In the genomic region with DNA sequence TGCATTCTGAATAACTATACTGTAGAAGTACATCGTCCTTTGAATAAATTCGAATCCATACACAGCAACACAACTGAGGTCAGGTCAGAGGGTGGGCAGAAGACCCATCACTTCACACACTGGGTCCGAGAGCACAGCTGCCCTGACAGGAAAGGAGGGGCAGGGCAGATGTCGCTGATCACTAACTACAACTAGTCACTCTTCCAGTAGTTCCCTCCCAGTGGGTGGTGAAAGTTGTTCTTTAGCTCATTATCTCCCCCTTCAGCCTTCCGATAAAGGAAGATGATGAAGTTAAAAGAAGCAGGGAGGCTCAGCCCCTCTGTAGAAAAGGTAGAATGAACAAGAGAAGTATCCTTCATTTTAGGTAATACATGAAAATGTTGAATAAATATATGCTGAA, we compare ENCODE assay signal across 8 cellular contexts.
DNase-seq lines count a peak whose midpoint lies in the region; ATAC-seq lines count a peak whose summit lies in the region.

No MANE protein-coding gene starts in this region.

- no peaks in the 10 kb centered on the region for H3K27me3 ChIP-seq in effector memory CD4-positive, alpha-beta T cell (replicated peaks; ENCODE audit: control insufficient read depth, insufficient read depth, low read length, poor library complexity, severe bottlenecking)

- H3K4me3 ChIP-seq in effector memory CD4-positive, alpha-beta T cell (ENCODE audit: insufficient read depth, low read depth, low read length, poor library complexity, severe bottlenecking) = peak overlapping the region; percentile 54

- peak; percentile 27 for DNase-seq in activated CD4-positive, alpha-beta T cell treated with anti-CD3 and anti-CD28 coated beads for 1 hour
- peak; percentile 3 to 37 (median 26) for DNase-seq in effector memory CD4-positive, alpha-beta T cell
- peak; percentile 54 to 64 for DNase-seq in stimulated activated CD4-positive, alpha-beta T cell treated with anti-CD3 and anti-CD28 coated beads, Interleukin-2, amount 100 ng/mL, for 24 hours
- DNase-seq in putamen (ENCODE audit: low spot score) (no peak), GM03348 (ENCODE audit: low spot score) (no peak)
- DNase-seq in effector CD8-positive, alpha-beta T cell (lab: John Stamatoyannopoulos, UW) = no peak

- no peaks in the 10 kb centered on the region for H3K36me3 ChIP-seq in effector memory CD4-positive, alpha-beta T cell (ENCODE audit: control insufficient read depth, insufficient read depth, low read length)

- no peaks in the 10 kb centered on the region for H3K9me3 ChIP-seq in effector memory CD4-positive, alpha-beta T cell (ENCODE audit: control insufficient read depth, low read length)

- peaks cover 33% of the 10 kb centered on the region for H3K4me1 ChIP-seq in effector memory CD4-positive, alpha-beta T cell (ENCODE audit: control insufficient read depth, insufficient read depth, low read length, poor library complexity, severe bottlenecking)

- peak overlapping the region; percentile 75 for H3K27ac ChIP-seq in effector memory CD4-positive, alpha-beta T cell (ENCODE audit: insufficient read depth, low read length, poor library complexity, severe bottlenecking)

- ATAC-seq in GM19324 (IDR thresholded peaks at IDR 0.05; ENCODE audit: low FRiP score, unreplicated experiment) = peak; percentile 34
- ATAC-seq in GM21825 (IDR thresholded peaks at IDR 0.05; ENCODE audit: unreplicated experiment) = no peak

Comparison
In these comparisons a context has a peak if more than half of its experiments do, and no peak if none do; other contexts are left out.
1. DNase-seq: peak in activated CD4-positive, alpha-beta T cell treated with anti-CD3 and anti-CD28 coated beads for 1 hour (single experiment), effector memory CD4-positive, alpha-beta T cell (3 of 3) and stimulated activated CD4-positive, alpha-beta T cell treated with anti-CD3 and anti-CD28 coated beads, Interleukin-2, amount 100 ng/mL, for 24 hours (2 of 2); none in putamen (single experiment), effector CD8-positive, alpha-beta T cell (single experiment) and GM03348 (single experiment).